ENCODE assay signal across 11 cellular contexts in the genomic region with DNA sequence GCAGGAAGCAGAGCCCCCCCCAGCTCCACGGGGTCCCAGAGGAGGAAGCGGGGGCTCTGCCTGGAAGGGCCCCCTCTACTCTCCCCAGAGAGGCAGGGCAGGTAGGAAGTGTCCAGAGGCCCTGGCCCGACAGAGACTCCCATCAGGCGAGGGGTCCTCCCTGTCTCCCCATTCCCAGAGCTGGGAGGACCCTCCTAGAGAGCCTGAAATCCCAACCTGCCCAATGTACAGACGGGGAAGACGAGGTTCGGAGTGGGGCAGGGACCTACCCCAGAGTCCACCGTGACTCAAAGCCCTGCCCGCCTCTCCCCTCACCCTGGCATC. TPM values are rescaled to one million over a fixed set of nuclear protein-coding genes. Genes with fewer than 3 reads are reported as not detected.
DNase-seq lines count a peak whose midpoint lies in the region; ATAC-seq and TF ChIP-seq lines count a peak whose summit lies in the region.
"Had no signal": no experiment of that assay in that cellular context is flagged by ENCODE, and none has a peak within 500 bp of the region (broad histone marks: within the 10 kb centered on the region; RNA-seq: fewer than 3 reads in every experiment).

No MANE protein-coding gene starts in this region.

- H3K9me3 Mint-ChIP-seq in activated naive CD4-positive, alpha-beta T cell treated with anti-CD3 and anti-CD28 coated beads, Interleukin-2, amount 10 ng/mL, durations not matched to agents 7 days and 5 days: no peaks in the 10 kb centered on the region
- H3K9me3 Mint-ChIP-seq in effector memory CD8-positive, alpha-beta T cell: no peaks in the 10 kb centered on the region
- no peaks in the 10 kb centered on the region for H3K9me3 Mint-ChIP-seq in natural killer cell treated with Interleukin-12 subunit alpha and Interleukin-12 subunit beta and Interleukin-15 and Interleukin-18, amount 100 ng/mL, for 72 hours

- peak overlapping the region; percentile 49 for H3K27ac ChIP-seq in upper lobe of right lung

- peaks cover 86% of the 10 kb centered on the region for H3K27me3 Mint-ChIP-seq in activated naive CD4-positive, alpha-beta T cell treated with anti-CD3 and anti-CD28 coated beads, Interleukin-2, amount 10 ng/mL, durations not matched to agents 7 days and 5 days
- H3K27me3 Mint-ChIP-seq in effector memory CD8-positive, alpha-beta T cell: peaks cover 0 to 7% of the 10 kb centered on the region in 2 donors
- H3K27me3 Mint-ChIP-seq in natural killer cell treated with Interleukin-12 subunit alpha and Interleukin-12 subunit beta and Interleukin-15 and Interleukin-18, amount 100 ng/mL, for 72 hours: peaks cover 0 to 9% of the 10 kb centered on the region in 2 donors

- peak overlapping the region; percentile 60 for H3K4me3 Mint-ChIP-seq in activated naive CD4-positive, alpha-beta T cell treated with anti-CD3 and anti-CD28 coated beads, Interleukin-2, amount 10 ng/mL, durations not matched to agents 7 days and 5 days
- H3K4me3 Mint-ChIP-seq in effector memory CD8-positive, alpha-beta T cell: peak overlapping the region; percentile 69 to 73
- peak overlapping the region; percentile 51 for H3K4me3 Mint-ChIP-seq in natural killer cell treated with Interleukin-12 subunit alpha and Interleukin-12 subunit beta and Interleukin-15 and Interleukin-18, amount 100 ng/mL, for 72 hours

- no peaks in the 10 kb centered on the region for H3K9me3 ChIP-seq in upper lobe of right lung

- H3K4me1 ChIP-seq in upper lobe of right lung: peaks cover 6% of the 10 kb centered on the region

- peaks cover 36% of the 10 kb centered on the region for H3K4me1 Mint-ChIP-seq in activated naive CD4-positive, alpha-beta T cell treated with anti-CD3 and anti-CD28 coated beads, Interleukin-2, amount 10 ng/mL, durations not matched to agents 7 days and 5 days
- peaks cover 13 to 15% of the 10 kb centered on the region in 2 donors for H3K4me1 Mint-ChIP-seq in effector memory CD8-positive, alpha-beta T cell (ENCODE audit: low read depth in 2 of 2)
- H3K4me1 Mint-ChIP-seq in natural killer cell treated with Interleukin-12 subunit alpha and Interleukin-12 subunit beta and Interleukin-15 and Interleukin-18, amount 100 ng/mL, for 72 hours (ENCODE audit: low read depth in 2 of 2): peaks cover 0 to 8% of the 10 kb centered on the region in 2 donors

- H3K27me3 ChIP-seq in upper lobe of right lung: no peaks in the 10 kb centered on the region

- no peaks in the 10 kb centered on the region for H3K36me3 Mint-ChIP-seq in activated naive CD4-positive, alpha-beta T cell treated with anti-CD3 and anti-CD28 coated beads, Interleukin-2, amount 10 ng/mL, durations not matched to agents 7 days and 5 days
- H3K36me3 Mint-ChIP-seq in effector memory CD8-positive, alpha-beta T cell (ENCODE audit: insufficient read depth): no peaks in the 10 kb centered on the region
- H3K36me3 Mint-ChIP-seq in natural killer cell treated with Interleukin-12 subunit alpha and Interleukin-12 subunit beta and Interleukin-15 and Interleukin-18, amount 100 ng/mL, for 72 hours: no peaks in the 10 kb centered on the region

- no peak overlapping the region for H3K27ac Mint-ChIP-seq in activated naive CD4-positive, alpha-beta T cell treated with anti-CD3 and anti-CD28 coated beads, Interleukin-2, amount 10 ng/mL, durations not matched to agents 7 days and 5 days
- H3K27ac Mint-ChIP-seq in effector memory CD8-positive, alpha-beta T cell: peak overlapping the region in 1 of 2 donors; percentile 76
- H3K27ac Mint-ChIP-seq in natural killer cell treated with Interleukin-12 subunit alpha and Interleukin-12 subunit beta and Interleukin-15 and Interleukin-18, amount 100 ng/mL, for 72 hours: no peak overlapping the region

- CTCF ChIA-PET in activated naive CD4-positive, alpha-beta T cell treated with anti-CD3 and anti-CD28 coated beads, Interleukin-2, amount 10 ng/mL, durations not matched to agents 7 days and 5 days (lab: Charles Lee): no interaction called here

- no peak for TF ChIP-seq CTCF in upper lobe of right lung (IDR thresholded peaks at IDR 0.05)

- no peak for DNase-seq in activated naive CD4-positive, alpha-beta T cell treated with anti-CD3 and anti-CD28 coated beads, Interleukin-2, amount 10 ng/mL, durations not matched to agents 7 days and 5 days
- no peak for DNase-seq in activated naive CD4-positive, alpha-beta T cell (lab: John Stamatoyannopoulos, UW)
- no peak for DNase-seq in effector memory CD8-positive, alpha-beta T cell
- no peak for DNase-seq in natural killer cell treated with Interleukin-12 subunit alpha and Interleukin-12 subunit beta and Interleukin-15 and Interleukin-18, amount 100 ng/mL, for 72 hours (ENCODE audit: low spot score)
- no peak for DNase-seq in upper lobe of right lung
- DNase-seq in NCI-H2107 treated with DMSO at 0.1 percent for 48 hours (lab: John Stamatoyannopoulos, UW; ENCODE audit: unreplicated experiment): no peak
- DNase-seq in NCI-H1105 treated with DMSO at 0.1 percent for 48 hours (lab: John Stamatoyannopoulos, UW): no peak
- no peak for DNase-seq in posterior cingulate gyrus
- DNase-seq: Karpas-422, NCI-H2227 treated with DMSO at 0.1 percent for 48 hours, SIG-M5 had no signal

- peak overlapping the region; percentile 59 for H3K4me3 ChIP-seq in upper lobe of right lung

- intact Hi-C loops in upper lobe of right lung (cut with DNase I) (no loop called here), posterior cingulate gyrus (cut with DNase I) (no loop called here)

- no peaks in the 10 kb centered on the region for H3K36me3 ChIP-seq in upper lobe of right lung

- no peak for ATAC-seq in effector memory CD8-positive, alpha-beta T cell (replicated peaks)
- no peak for ATAC-seq in natural killer cell treated with Interleukin-12 subunit alpha and Interleukin-12 subunit beta and Interleukin-15 and Interleukin-18, amount 100 ng/mL, for 72 hours
- ATAC-seq in upper lobe of right lung: no peak

RNA-seq across cellular contexts. Expression of a gene that starts 1.1 kb away (rescaled TPM):
- total RNA-seq in natural killer cell treated with Interleukin-12 subunit alpha and Interleukin-12 subunit beta and Interleukin-15 and Interleukin-18, amount 100 ng/mL, for 72 hours: 1 to 10 TPM; 1.3 to 3.2 TPM
- 58.6 TPM for total RNA-seq in upper lobe of right lung

RNA-seq across cellular contexts. Expression of a gene that starts 34.4 kb away (rescaled TPM):
- total RNA-seq in natural killer cell treated with Interleukin-12 subunit alpha and Interleukin-12 subunit beta and Interleukin-15 and Interleukin-18, amount 100 ng/mL, for 72 hours: 100 to 1,000 TPM; 242 to 309 TPM
- total RNA-seq in upper lobe of right lung: 458 TPM

RNA-seq across cellular contexts. Expression of a gene that starts 50.6 kb away (rescaled TPM):
- total RNA-seq in natural killer cell treated with Interleukin-12 subunit alpha and Interleukin-12 subunit beta and Interleukin-15 and Interleukin-18, amount 100 ng/mL, for 72 hours: 1 to 10 TPM in 1 of 2 donors, under 1 TPM in 1; 0.45 to 1.8 TPM
- total RNA-seq in upper lobe of right lung: 6.7 TPM

Comparison
In these comparisons a context has a peak if more than half of its experiments do, and no peak if none do; other contexts are left out.
1. RNA of a gene that starts 1.1 kb away (total RNA-seq): 58.6 TPM in upper lobe of right lung (single experiment); 1.3 to 3.2 TPM in natural killer cell treated with Interleukin-12 subunit alpha and Interleukin-12 subunit beta and Interleukin-15 and Interleukin-18, amount 100 ng/mL, for 72 hours; every median in the first group is over 10 times any median in the second.
2. Peak in every context shown above with its lines, with median percentiles within 50 percentile points of each other: H3K4me3 Mint-ChIP-seq.